ENCODE assay signal across 21 cellular contexts in genomic region chr7:45721949-45722598, GRCh38.
DNase-seq lines count a peak whose midpoint lies in the region; ATAC-seq, FAIRE-seq and TF ChIP-seq lines count a peak whose summit lies in the region.
"Had no signal": no experiment of that assay in that cellular context is flagged by ENCODE, and none has a peak within 500 bp of the region (broad histone marks: within the 10 kb centered on the region; RNA-seq: fewer than 3 reads in every experiment).

No MANE protein-coding gene starts in this region.

- H3K27ac ChIP-seq in GM23338 (ENCODE audit: low read depth) (no peak overlapping the region), GM12878 (ENCODE audit: control insufficient read depth, insufficient read depth) (no peak overlapping the region), kidney (ENCODE audit: low read depth in 2 of 2, low read length in 2 of 2) (no peak overlapping the region), uterus (no peak overlapping the region), esophagus squamous epithelium (no peak overlapping the region)
- H3K27ac ChIP-seq: ascending aorta, coronary artery, heart left ventricle had no signal

- no peaks in the 10 kb centered on the region for H3K4me1 Mint-ChIP-seq in GM23338

- SMC1A ChIA-PET in GM12878 (lab: Charles Lee; ENCODE audit: uncharacterized antibody, unreplicated experiment) = interaction anchor here (0.7 kb wide), 1 partner anchor 305 kb away, joined by 3 read pairs; no protein-coding TSS in a partner anchor

- H3K9me2 ChIP-seq in GM23338 (ENCODE audit: insufficient read depth) = no peaks in the 10 kb centered on the region; the same call in 1 of the 2 replicates

- RAD21 ChIA-PET in GM12878 (lab: Charles Lee; ENCODE audit: unreplicated experiment) = no interaction called here

- POLR2A ChIA-PET in GM12878 (lab: Charles Lee) = no interaction called here

- no peak overlapping the region for H3K4me3 Mint-ChIP-seq in GM23338
- H3K4me3 Mint-ChIP-seq: activated CD8-positive, alpha-beta memory T cell treated with anti-CD3 and anti-CD28 coated beads, Interleukin-2, amount 10 ng/mL, durations not matched to agents 7 days and 5 days had no signal

- BruUV-seq in GM12878 (replicated peaks; lab: Mats Ljungman, UMichigan) = no TSS peak

- FAIRE-seq in GM12878 (lab: Jason Lieb, UNC) (no peak), kidney (lab: Jason Lieb, UNC) (no peak), D721Med (lab: Jason Lieb, UNC) (no peak)
- FAIRE-seq: GM18507, GM19239 had no signal

- H3K36me3 ChIP-seq in GM23338 (ENCODE audit: insufficient read depth) = peaks cover 13% of the 10 kb centered on the region; the same call in 1 of the 2 replicates
- H3K36me3 ChIP-seq in GM12878 (ENCODE audit: control insufficient read depth in 2 of 2, insufficient read depth in 2 of 2, low read length in 1 of 2) = peaks cover 0 to 4% of the 10 kb centered on the region in 2 experiments; a peak in 3 of 4 replicates
- peaks cover 3 to 6% of the 10 kb centered on the region in 2 donors for H3K36me3 ChIP-seq in kidney (ENCODE audit: control insufficient read depth in 1 of 2, insufficient read depth in 2 of 2, low read length in 2 of 2)
- H3K36me3 ChIP-seq in uterus = no peaks in the 10 kb centered on the region
- H3K36me3 ChIP-seq in esophagus squamous epithelium = peaks cover 6 to 47% (median 17%) of the 10 kb centered on the region in 3 donors

- 90% methylated on average over 19 of the region's 19 CpGs for WGBS in GM12878 (ENCODE audit: insufficient coverage, insufficient replicate concordance, low lambda C conversion rate, missing lambda C conversion rate)
- WGBS in esophagus squamous epithelium, 2 donors = 70 to 76% methylated on average over 11 to 13 of the region's 19 CpGs

- CTCF ChIA-PET in GM12878 (lab: Yijun Ruan, JAX) = no interaction called here

- TF ChIP-seq EP300 in GM12878 (IDR thresholded peaks at IDR 0.05; ENCODE audit: borderline replicate concordance in 1 of 2, control insufficient read depth in 1 of 2, low read depth in 2 of 2, low read length in 2 of 2) = no peak

- peak in 1 of 2 experiments; percentile 36; a peak in 3 of 4 replicates for TF ChIP-seq CTCF in GM23338 (conservative IDR thresholded peaks at IDR 0.05; ENCODE audit: low read depth in 2 of 2)
- no peak for TF ChIP-seq CTCF in GM12878 (IDR thresholded peaks at IDR 0.05 in 2 of 3, conservative IDR thresholded peaks at IDR 0.05 in 1 of 3; ENCODE audit: control insufficient read depth in 2 of 3, extremely low read depth in 1 of 3, insufficient read depth in 1 of 3, low read depth in 3 of 3, low read length in 3 of 3)
- TF ChIP-seq CTCF in kidney (IDR thresholded peaks at IDR 0.05; ENCODE audit: borderline replicate concordance, extremely low read depth, insufficient read depth) = no peak
- no peak for TF ChIP-seq CTCF in uterus (IDR thresholded peaks at IDR 0.05)
- TF ChIP-seq CTCF in D721Med (IDR thresholded peaks at IDR 0.05; ENCODE audit: insufficient read depth, missing control alignments) = no peak
- TF ChIP-seq CTCF in esophagus squamous epithelium (IDR thresholded peaks at IDR 0.05) = no peak

- DNase-seq in AG08396 (ENCODE audit: low spot score) = peak; percentile 7
- DNase-seq in GM23338 (ENCODE audit: low spot score) = peak; percentile 30
- no peak for DNase-seq in GM12878 (ENCODE audit: low read depth, low spot score)
- peak; percentile 45 for DNase-seq in kidney
- DNase-seq in uterus = no peak
- DNase-seq in D721Med (ENCODE audit: insufficient read length, low spot score) = no peak
- DNase-seq in esophagus squamous epithelium (lab: John Stamatoyannopoulos, UW) = no peak
- DNase-seq: activated CD8-positive, alpha-beta memory T cell treated with anti-CD3 and anti-CD28 coated beads, Interleukin-2, amount 10 ng/mL, durations not matched to agents 7 days and 5 days; activated effector memory CD4-positive, alpha-beta T cell treated with anti-CD3 and anti-CD28 coated beads, Interleukin-2, amount 50 U/mL, for 16 hours; GF-D8; heart left ventricle; KG1; NCI-H1105; occipital lobe; stimulated activated CD4-positive, alpha-beta T cell treated with anti-CD3 and anti-CD28 coated beads, Interleukin-1b, Interleukin-23, amount 100 ng/mL, for 48 hours had no signal

- no peak overlapping the region for H3K9ac ChIP-seq in GM12878 (ENCODE audit: control insufficient read depth, insufficient read depth, low read length)
- no peak overlapping the region for H3K9ac ChIP-seq in kidney (ENCODE audit: low read length in 2 of 2)

- H3K27me3 ChIP-seq in GM23338 (ENCODE audit: insufficient read depth) (no peaks in the 10 kb centered on the region), GM12878 (replicated peaks in 1 of 2; ENCODE audit: control insufficient read depth in 2 of 2, insufficient read depth in 2 of 2, low read length in 1 of 2) (no peaks in the 10 kb centered on the region), uterus (no peaks in the 10 kb centered on the region), esophagus squamous epithelium (no peaks in the 10 kb centered on the region)
- H3K27me3 ChIP-seq: ascending aorta, heart left ventricle had no signal

- H4K20me1 ChIP-seq in GM23338 (replicated peaks; ENCODE audit: insufficient read depth) = no peaks in the 10 kb centered on the region
- no peaks in the 10 kb centered on the region for H4K20me1 ChIP-seq in GM12878 (ENCODE audit: control insufficient read depth, insufficient read depth)

- no peaks in the 10 kb centered on the region for H3F3A ChIP-seq in GM23338 (replicated peaks; ENCODE audit: low read depth)

- H3K9me3 ChIP-seq in GM12878 (replicated peaks; ENCODE audit: control insufficient read depth, insufficient read depth, low read length) (no peaks in the 10 kb centered on the region; the same call in 2 of the 3 replicates), kidney (ENCODE audit: control insufficient read depth in 1 of 2, low read length in 2 of 2) (no peaks in the 10 kb centered on the region), uterus (no peaks in the 10 kb centered on the region), esophagus squamous epithelium (no peaks in the 10 kb centered on the region)
- H3K9me3 ChIP-seq: ascending aorta, heart left ventricle had no signal

- H3K4me1 ChIP-seq in GM23338 (ENCODE audit: insufficient read depth) (no peaks in the 10 kb centered on the region), GM12878 (ENCODE audit: control insufficient read depth, insufficient read depth, low read length) (no peaks in the 10 kb centered on the region), kidney (ENCODE audit: control insufficient read depth in 1 of 2, insufficient read depth in 1 of 2, low read depth in 1 of 2, low read length in 2 of 2) (no peaks in the 10 kb centered on the region), uterus (no peaks in the 10 kb centered on the region), esophagus squamous epithelium (no peaks in the 10 kb centered on the region)
- H3K4me1 ChIP-seq: ascending aorta had no signal

- H3K79me2 ChIP-seq in GM23338 (replicated peaks; ENCODE audit: insufficient read depth) (no peaks in the 10 kb centered on the region), GM12878 (ENCODE audit: control insufficient read depth, insufficient read depth, low read length) (no peaks in the 10 kb centered on the region)

- peaks cover 10% of the 10 kb centered on the region for H3K9me3 Mint-ChIP-seq in GM23338

- peaks cover 37% of the 10 kb centered on the region for H3K36me3 Mint-ChIP-seq in GM23338 (ENCODE audit: low read depth)

- in situ Hi-C loops in GM12878 (cut with MboI) = no loop called here

- H2AFZ ChIP-seq in GM23338 = no peak overlapping the region
- H2AFZ ChIP-seq in GM12878 (ENCODE audit: control insufficient read depth, low read depth, low read length) = no peak overlapping the region

- H3K4me2 ChIP-seq in GM23338 (no peak overlapping the region), GM12878 (ENCODE audit: control insufficient read depth, insufficient read depth) (no peak overlapping the region)

- peaks cover 7% of the 10 kb centered on the region for H3K27me3 Mint-ChIP-seq in GM23338 (ENCODE audit: insufficient read depth, low read depth, poor library complexity)
- H3K27me3 Mint-ChIP-seq: activated CD8-positive, alpha-beta memory T cell treated with anti-CD3 and anti-CD28 coated beads, Interleukin-2, amount 10 ng/mL, durations not matched to agents 7 days and 5 days had no signal

- TF ChIP-seq RAD21 in GM12878 (IDR thresholded peaks at IDR 0.05; ENCODE audit: insufficient read depth, low read depth, low read length) = no peak

- no peak overlapping the region for H3K27ac Mint-ChIP-seq in GM23338
- H3K27ac Mint-ChIP-seq: activated CD8-positive, alpha-beta memory T cell treated with anti-CD3 and anti-CD28 coated beads, Interleukin-2, amount 10 ng/mL, durations not matched to agents 7 days and 5 days had no signal

- no peak overlapping the region for H3K4me3 ChIP-seq in GM23338
- H3K4me3 ChIP-seq in GM12878 = no peak overlapping the region
- no peak overlapping the region for H3K4me3 ChIP-seq in kidney (ENCODE audit: low read length in 2 of 2)
- H3K4me3 ChIP-seq in uterus = no peak overlapping the region
- H3K4me3 ChIP-seq in esophagus squamous epithelium = no peak overlapping the region
- H3K4me3 ChIP-seq: ascending aorta, coronary artery, heart left ventricle had no signal

- peak; percentile 68 for ATAC-seq in GM23338
- no peak for ATAC-seq in GM12878
- ATAC-seq in GM18867 (IDR thresholded peaks at IDR 0.05; ENCODE audit: unreplicated experiment) = no peak
- ATAC-seq: activated CD8-positive, alpha-beta memory T cell treated with anti-CD3 and anti-CD28 coated beads, Interleukin-2, amount 10 ng/mL, durations not matched to agents 7 days and 5 days; heart left ventricle; sciatic nerve had no signal

- TF ChIP-seq POLR2A in GM12878 (IDR thresholded peaks at IDR 0.05; ENCODE audit: low read depth, low read length) (peak; percentile 40; the same call in 1 of the 2 replicates), uterus (IDR thresholded peaks at IDR 0.05) (no peak), esophagus squamous epithelium (IDR thresholded peaks at IDR 0.05) (no peak)

- intact Hi-C loops in GM12878 (cut with micrococcal nuclease; ENCODE audit: unreplicated experiment) (no loop called here), kidney (cut with DNase I) (no loop called here), uterus (cut with DNase I; ENCODE audit: low total_unique reads) (no loop called here), esophagus squamous epithelium (cut with DNase I) (no loop called here)

TF ChIP-seq in GM23338, 12 proteins besides CTCF, POLR2A, EP300 and RAD21 (continues in another document):
- TF ChIP-seq NANOG (IDR thresholded peaks at IDR 0.05; ENCODE audit: borderline replicate concordance) (no peak), CREB1 (CRISPR knock-in tag; IDR thresholded peaks at IDR 0.05; ENCODE audit: low read depth) (no peak), JUNB (IDR thresholded peaks at IDR 0.05; ENCODE audit: unreplicated experiment) (no peak), ZNF331 (CRISPR knock-in tag; IDR thresholded peaks at IDR 0.05; ENCODE audit: low read depth) (no peak), ZNF114 (CRISPR knock-in tag; IDR thresholded peaks at IDR 0.05) (no peak)

TF ChIP-seq in GM12878, 131 proteins besides CTCF, POLR2A, EP300 and RAD21 (continues in another document):
- no peak for TF ChIP-seq SREBF1 (IDR thresholded peaks at IDR 0.05; ENCODE audit: low read length)
- TF ChIP-seq FOXM1 (IDR thresholded peaks at IDR 0.05; ENCODE audit: low read depth, low read length) = no peak
- TF ChIP-seq MYC (IDR thresholded peaks at IDR 0.05; ENCODE audit: insufficient read depth, insufficient read length, insufficient replicate concordance, low read length, severe bottlenecking) = no peak
- no peak for TF ChIP-seq POLR2AphosphoS2 (IDR thresholded peaks at IDR 0.05; ENCODE audit: low read depth, low read length)
- no peak for TF ChIP-seq NR2C1 (IDR thresholded peaks at IDR 0.05)

Comparison
In these comparisons a context has a peak if more than half of its experiments do, and no peak if none do; other contexts are left out.
1. DNase-seq: peak in AG08396 (single experiment), GM23338 (single experiment) and kidney (single experiment); none in GM12878 (single experiment), uterus (0 of 2), D721Med (single experiment) and esophagus squamous epithelium (single experiment).